Comparison of ENCODE assay signal across 1 cellular context in the genomic region with DNA sequence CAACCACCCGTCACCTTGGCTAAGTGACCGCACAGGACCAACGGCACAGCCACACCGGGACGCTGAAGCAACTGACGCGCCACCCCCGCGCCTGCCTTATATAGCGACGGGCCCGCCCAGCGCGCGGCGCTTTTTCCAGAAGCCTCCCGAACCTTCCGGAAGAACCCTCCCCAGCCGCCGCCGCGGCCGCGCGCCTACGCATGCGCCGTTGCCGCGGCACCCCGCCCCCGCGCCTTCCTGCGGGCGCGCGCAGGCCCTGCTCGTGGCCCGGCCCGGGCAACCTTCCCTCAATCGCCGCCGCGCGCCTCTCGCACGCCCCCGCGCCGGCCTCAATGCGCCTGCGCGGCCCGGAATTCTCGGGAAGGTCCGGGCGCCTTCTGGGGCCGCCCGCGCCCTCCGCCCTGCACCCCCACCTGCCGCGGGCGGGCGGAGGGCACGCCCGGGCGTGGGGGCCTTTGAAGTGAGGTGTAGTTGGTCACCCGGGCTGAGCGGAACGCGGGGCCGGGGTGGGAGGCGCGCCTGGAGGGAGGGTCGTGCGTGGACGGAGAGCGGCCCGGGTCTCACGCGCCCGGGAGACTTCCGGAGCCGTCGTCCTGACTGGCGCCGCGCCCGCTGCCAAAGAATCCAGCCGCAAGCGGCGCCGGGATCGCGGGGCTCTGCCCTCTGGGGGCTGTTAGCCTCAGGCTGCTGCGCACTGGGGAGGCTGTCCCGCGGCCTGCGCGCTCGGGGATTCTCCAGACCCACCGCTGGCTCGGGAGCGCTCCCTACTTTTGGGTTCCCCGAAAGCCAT.
TF ChIP-seq lines count a peak whose summit lies in the region.

A gene (minus strand): TSS at position 73 of the 790 bp plus-strand sequence. CDS start 666 bp downstream, outside the sequence.

TF ChIP-seq in K562, 482 proteins besides CTCF, POLR2A, EP300 and RAD21 (continued from another document and continues in another):
- TF ChIP-seq, protein P1, sequence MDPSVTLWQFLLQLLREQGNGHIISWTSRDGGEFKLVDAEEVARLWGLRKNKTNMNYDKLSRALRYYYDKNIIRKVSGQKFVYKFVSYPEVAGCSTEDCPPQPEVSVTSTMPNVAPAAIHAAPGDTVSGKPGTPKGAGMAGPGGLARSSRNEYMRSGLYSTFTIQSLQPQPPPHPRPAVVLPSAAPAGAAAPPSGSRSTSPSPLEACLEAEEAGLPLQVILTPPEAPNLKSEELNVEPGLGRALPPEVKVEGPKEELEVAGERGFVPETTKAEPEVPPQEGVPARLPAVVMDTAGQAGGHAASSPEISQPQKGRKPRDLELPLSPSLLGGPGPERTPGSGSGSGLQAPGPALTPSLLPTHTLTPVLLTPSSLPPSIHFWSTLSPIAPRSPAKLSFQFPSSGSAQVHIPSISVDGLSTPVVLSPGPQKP (CRISPR knock-in tag; IDR thresholded peaks at IDR 0.05) = no peak
- peak; percentile 91 for TF ChIP-seq SMAD1 (IDR thresholded peaks at IDR 0.05; ENCODE audit: low read depth, low read length, partially characterized antibody)
- no peak for TF ChIP-seq HMG20B (CRISPR knock-in tag; IDR thresholded peaks at IDR 0.05)
- TF ChIP-seq RBM39 (optimal IDR thresholded peaks at IDR 0.05; ENCODE audit: low read depth, low read length) = no peak
- TF ChIP-seq, protein P2, sequence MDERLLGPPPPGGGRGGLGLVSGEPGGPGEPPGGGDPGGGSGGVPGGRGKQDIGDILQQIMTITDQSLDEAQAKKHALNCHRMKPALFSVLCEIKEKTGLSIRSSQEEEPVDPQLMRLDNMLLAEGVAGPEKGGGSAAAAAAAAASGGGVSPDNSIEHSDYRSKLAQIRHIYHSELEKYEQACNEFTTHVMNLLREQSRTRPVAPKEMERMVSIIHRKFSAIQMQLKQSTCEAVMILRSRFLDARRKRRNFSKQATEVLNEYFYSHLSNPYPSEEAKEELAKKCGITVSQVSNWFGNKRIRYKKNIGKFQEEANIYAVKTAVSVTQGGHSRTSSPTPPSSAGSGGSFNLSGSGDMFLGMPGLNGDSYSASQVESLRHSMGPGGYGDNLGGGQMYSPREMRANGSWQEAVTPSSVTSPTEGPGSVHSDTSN (CRISPR knock-in tag; IDR thresholded peaks at IDR 0.05; ENCODE audit: low read depth) = no peak
- TF ChIP-seq, protein P2 (tag; conservative IDR thresholded peaks at IDR 0.05; ENCODE audit: low read depth) = no peak
- TF ChIP-seq, protein P3, sequence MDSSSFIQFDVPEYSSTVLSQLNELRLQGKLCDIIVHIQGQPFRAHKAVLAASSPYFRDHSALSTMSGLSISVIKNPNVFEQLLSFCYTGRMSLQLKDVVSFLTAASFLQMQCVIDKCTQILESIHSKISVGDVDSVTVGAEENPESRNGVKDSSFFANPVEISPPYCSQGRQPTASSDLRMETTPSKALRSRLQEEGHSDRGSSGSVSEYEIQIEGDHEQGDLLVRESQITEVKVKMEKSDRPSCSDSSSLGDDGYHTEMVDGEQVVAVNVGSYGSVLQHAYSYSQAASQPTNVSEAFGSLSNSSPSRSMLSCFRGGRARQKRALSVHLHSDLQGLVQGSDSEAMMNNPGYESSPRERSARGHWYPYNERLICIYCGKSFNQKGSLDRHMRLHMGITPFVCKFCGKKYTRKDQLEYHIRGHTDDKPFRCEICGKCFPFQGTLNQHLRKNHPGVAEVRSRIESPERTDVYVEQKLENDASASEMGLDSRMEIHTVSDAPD (CRISPR knock-in tag; IDR thresholded peaks at IDR 0.05) = no peak
- TF ChIP-seq, protein P4, sequence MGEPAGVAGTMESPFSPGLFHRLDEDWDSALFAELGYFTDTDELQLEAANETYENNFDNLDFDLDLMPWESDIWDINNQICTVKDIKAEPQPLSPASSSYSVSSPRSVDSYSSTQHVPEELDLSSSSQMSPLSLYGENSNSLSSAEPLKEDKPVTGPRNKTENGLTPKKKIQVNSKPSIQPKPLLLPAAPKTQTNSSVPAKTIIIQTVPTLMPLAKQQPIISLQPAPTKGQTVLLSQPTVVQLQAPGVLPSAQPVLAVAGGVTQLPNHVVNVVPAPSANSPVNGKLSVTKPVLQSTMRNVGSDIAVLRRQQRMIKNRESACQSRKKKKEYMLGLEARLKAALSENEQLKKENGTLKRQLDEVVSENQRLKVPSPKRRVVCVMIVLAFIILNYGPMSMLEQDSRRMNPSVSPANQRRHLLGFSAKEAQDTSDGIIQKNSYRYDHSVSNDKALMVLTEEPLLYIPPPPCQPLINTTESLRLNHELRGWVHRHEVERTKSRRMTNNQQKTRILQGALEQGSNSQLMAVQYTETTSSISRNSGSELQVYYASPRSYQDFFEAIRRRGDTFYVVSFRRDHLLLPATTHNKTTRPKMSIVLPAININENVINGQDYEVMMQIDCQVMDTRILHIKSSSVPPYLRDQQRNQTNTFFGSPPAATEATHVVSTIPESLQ (CRISPR knock-in tag; IDR thresholded peaks at IDR 0.05) = 0 out of 2 replicates have a peak, but pooled peaks have one; percentile 40
- TF ChIP-seq NFIC (IDR thresholded peaks at IDR 0.05) = peak; percentile 71
- TF ChIP-seq, protein P5, sequence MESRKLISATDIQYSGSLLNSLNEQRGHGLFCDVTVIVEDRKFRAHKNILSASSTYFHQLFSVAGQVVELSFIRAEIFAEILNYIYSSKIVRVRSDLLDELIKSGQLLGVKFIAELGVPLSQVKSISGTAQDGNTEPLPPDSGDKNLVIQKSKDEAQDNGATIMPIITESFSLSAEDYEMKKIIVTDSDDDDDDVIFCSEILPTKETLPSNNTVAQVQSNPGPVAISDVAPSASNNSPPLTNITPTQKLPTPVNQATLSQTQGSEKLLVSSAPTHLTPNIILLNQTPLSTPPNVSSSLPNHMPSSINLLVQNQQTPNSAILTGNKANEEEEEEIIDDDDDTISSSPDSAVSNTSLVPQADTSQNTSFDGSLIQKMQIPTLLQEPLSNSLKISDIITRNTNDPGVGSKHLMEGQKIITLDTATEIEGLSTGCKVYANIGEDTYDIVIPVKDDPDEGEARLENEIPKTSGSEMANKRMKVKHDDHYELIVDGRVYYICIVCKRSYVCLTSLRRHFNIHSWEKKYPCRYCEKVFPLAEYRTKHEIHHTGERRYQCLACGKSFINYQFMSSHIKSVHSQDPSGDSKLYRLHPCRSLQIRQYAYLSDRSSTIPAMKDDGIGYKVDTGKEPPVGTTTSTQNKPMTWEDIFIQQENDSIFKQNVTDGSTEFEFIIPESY (CRISPR knock-in tag; IDR thresholded peaks at IDR 0.05) = no peak
- no peak for TF ChIP-seq PURB (CRISPR knock-in tag; IDR thresholded peaks at IDR 0.05; ENCODE audit: low read depth)
- TF ChIP-seq ZNF436 (CRISPR knock-in tag; IDR thresholded peaks at IDR 0.05) = no peak
- TF ChIP-seq, protein P6, sequence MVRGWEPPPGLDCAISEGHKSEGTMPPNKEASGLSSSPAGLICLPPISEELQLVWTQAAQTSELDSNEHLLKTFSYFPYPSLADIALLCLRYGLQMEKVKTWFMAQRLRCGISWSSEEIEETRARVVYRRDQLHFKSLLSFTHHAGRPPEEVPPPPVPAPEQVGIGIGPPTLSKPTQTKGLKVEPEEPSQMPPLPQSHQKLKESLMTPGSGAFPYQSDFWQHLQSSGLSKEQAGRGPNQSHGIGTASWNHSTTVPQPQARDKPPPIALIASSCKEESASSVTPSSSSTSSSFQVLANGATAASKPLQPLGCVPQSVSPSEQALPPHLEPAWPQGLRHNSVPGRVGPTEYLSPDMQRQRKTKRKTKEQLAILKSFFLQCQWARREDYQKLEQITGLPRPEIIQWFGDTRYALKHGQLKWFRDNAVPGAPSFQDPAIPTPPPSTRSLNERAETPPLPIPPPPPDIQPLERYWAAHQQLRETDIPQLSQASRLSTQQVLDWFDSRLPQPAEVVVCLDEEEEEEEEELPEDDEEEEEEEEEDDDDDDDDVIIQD (CRISPR knock-in tag; IDR thresholded peaks at IDR 0.05) = 0 out of 2 replicates have a peak, but pooled peaks have one; percentile 53
- TF ChIP-seq, protein P7, sequence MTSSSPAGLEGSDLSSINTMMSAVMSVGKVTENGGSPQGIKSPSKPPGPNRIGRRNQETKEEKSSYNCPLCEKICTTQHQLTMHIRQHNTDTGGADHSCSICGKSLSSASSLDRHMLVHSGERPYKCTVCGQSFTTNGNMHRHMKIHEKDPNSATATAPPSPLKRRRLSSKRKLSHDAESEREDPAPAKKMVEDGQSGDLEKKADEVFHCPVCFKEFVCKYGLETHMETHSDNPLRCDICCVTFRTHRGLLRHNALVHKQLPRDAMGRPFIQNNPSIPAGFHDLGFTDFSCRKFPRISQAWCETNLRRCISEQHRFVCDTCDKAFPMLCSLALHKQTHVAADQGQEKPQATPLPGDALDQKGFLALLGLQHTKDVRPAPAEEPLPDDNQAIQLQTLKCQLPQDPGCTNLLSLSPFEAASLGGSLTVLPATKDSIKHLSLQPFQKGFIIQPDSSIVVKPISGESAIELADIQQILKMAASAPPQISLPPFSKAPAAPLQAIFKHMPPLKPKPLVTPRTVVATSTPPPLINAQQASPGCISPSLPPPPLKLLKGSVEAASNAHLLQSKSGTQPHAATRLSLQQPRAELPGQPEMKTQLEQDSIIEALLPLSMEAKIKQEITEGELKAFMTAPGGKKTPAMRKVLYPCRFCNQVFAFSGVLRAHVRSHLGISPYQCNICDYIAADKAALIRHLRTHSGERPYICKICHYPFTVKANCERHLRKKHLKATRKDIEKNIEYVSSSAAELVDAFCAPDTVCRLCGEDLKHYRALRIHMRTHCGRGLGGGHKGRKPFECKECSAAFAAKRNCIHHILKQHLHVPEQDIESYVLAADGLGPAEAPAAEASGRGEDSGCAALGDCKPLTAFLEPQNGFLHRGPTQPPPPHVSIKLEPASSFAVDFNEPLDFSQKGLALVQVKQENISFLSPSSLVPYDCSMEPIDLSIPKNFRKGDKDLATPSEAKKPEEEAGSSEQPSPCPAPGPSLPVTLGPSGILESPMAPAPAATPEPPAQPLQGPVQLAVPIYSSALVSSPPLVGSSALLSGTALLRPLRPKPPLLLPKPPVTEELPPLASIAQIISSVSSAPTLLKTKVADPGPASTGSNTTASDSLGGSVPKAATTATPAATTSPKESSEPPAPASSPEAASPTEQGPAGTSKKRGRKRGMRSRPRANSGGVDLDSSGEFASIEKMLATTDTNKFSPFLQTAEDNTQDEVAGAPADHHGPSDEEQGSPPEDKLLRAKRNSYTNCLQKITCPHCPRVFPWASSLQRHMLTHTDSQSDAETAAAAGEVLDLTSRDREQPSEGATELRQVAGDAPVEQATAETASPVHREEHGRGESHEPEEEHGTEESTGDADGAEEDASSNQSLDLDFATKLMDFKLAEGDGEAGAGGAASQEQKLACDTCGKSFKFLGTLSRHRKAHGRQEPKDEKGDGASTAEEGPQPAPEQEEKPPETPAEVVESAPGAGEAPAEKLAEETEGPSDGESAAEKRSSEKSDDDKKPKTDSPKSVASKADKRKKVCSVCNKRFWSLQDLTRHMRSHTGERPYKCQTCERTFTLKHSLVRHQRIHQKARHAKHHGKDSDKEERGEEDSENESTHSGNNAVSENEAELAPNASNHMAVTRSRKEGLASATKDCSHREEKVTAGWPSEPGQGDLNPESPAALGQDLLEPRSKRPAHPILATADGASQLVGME (CRISPR knock-in tag; IDR thresholded peaks at IDR 0.05) = no peak
- no peak for TF ChIP-seq ZC3H8 (IDR thresholded peaks at IDR 0.05)
- no peak for TF ChIP-seq PHTF2 (CRISPR knock-in tag; IDR thresholded peaks at IDR 0.05)
- no peak for TF ChIP-seq NCOA2 (IDR thresholded peaks at IDR 0.05; ENCODE audit: partially characterized antibody in 2 of 2)
- no peak for TF ChIP-seq FOXK2 (conservative IDR thresholded peaks at IDR 0.05 in 1 of 2, IDR thresholded peaks at IDR 0.05 in 1 of 2; ENCODE audit: low read depth in 2 of 2)
- TF ChIP-seq SMAD4 (CRISPR knock-in tag; conservative IDR thresholded peaks at IDR 0.05) = peak; percentile 69; the same call in 1 of the 2 replicates
- no peak for TF ChIP-seq DDX20 (tag; IDR thresholded peaks at IDR 0.05; ENCODE audit: low read depth)
- no peak for TF ChIP-seq MAFG (tag; conservative IDR thresholded peaks at IDR 0.05)
- TF ChIP-seq ZNF224 (CRISPR knock-in tag; IDR thresholded peaks at IDR 0.05) = no peak
- TF ChIP-seq ZKSCAN8 (CRISPR knock-in tag; IDR thresholded peaks at IDR 0.05) = no peak
- TF ChIP-seq DPF2 (IDR thresholded peaks at IDR 0.05) = no peak
- no peak for TF ChIP-seq PCBP1 (IDR thresholded peaks at IDR 0.05; ENCODE audit: low read depth, low read length, poor library complexity, severe bottlenecking)
- TF ChIP-seq ZNF79 (CRISPR knock-in tag; IDR thresholded peaks at IDR 0.05; ENCODE audit: low read depth) = no peak
- no peak for TF ChIP-seq ZNF174 (CRISPR knock-in tag; IDR thresholded peaks at IDR 0.05)
- TF ChIP-seq, protein P8, sequence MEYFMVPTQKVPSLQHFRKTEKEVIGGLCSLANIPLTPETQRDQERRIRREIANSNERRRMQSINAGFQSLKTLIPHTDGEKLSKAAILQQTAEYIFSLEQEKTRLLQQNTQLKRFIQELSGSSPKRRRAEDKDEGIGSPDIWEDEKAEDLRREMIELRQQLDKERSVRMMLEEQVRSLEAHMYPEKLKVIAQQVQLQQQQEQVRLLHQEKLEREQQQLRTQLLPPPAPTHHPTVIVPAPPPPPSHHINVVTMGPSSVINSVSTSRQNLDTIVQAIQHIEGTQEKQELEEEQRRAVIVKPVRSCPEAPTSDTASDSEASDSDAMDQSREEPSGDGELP (CRISPR knock-in tag; IDR thresholded peaks at IDR 0.05; ENCODE audit: borderline replicate concordance) = peak; percentile 53; the same call in 1 of the 2 replicates
- no peak for TF ChIP-seq ZNF668 (CRISPR knock-in tag; IDR thresholded peaks at IDR 0.05)
- peak; percentile 60 for TF ChIP-seq U2AF1 (optimal IDR thresholded peaks at IDR 0.05; ENCODE audit: low read depth, low read length)
- TF ChIP-seq MAFF (IDR thresholded peaks at IDR 0.05; ENCODE audit: low read length) = no peak
- TF ChIP-seq ATF1 (CRISPR knock-in tag; IDR thresholded peaks at IDR 0.05) = no peak
- no peak for TF ChIP-seq ATF1 (tag; IDR thresholded peaks at IDR 0.05)
- TF ChIP-seq POLR2H (tag; IDR thresholded peaks at IDR 0.05; ENCODE audit: low read depth) = peak; percentile 96
- TF ChIP-seq, protein P9, sequence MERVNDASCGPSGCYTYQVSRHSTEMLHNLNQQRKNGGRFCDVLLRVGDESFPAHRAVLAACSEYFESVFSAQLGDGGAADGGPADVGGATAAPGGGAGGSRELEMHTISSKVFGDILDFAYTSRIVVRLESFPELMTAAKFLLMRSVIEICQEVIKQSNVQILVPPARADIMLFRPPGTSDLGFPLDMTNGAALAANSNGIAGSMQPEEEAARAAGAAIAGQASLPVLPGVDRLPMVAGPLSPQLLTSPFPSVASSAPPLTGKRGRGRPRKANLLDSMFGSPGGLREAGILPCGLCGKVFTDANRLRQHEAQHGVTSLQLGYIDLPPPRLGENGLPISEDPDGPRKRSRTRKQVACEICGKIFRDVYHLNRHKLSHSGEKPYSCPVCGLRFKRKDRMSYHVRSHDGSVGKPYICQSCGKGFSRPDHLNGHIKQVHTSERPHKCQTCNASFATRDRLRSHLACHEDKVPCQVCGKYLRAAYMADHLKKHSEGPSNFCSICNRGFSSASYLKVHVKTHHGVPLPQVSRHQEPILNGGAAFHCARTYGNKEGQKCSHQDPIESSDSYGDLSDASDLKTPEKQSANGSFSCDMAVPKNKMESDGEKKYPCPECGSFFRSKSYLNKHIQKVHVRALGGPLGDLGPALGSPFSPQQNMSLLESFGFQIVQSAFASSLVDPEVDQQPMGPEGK (CRISPR knock-in tag; IDR thresholded peaks at IDR 0.05; ENCODE audit: borderline replicate concordance) = no peak
